Comparison of ENCODE assay signal across 11 cellular contexts in the genomic region with DNA sequence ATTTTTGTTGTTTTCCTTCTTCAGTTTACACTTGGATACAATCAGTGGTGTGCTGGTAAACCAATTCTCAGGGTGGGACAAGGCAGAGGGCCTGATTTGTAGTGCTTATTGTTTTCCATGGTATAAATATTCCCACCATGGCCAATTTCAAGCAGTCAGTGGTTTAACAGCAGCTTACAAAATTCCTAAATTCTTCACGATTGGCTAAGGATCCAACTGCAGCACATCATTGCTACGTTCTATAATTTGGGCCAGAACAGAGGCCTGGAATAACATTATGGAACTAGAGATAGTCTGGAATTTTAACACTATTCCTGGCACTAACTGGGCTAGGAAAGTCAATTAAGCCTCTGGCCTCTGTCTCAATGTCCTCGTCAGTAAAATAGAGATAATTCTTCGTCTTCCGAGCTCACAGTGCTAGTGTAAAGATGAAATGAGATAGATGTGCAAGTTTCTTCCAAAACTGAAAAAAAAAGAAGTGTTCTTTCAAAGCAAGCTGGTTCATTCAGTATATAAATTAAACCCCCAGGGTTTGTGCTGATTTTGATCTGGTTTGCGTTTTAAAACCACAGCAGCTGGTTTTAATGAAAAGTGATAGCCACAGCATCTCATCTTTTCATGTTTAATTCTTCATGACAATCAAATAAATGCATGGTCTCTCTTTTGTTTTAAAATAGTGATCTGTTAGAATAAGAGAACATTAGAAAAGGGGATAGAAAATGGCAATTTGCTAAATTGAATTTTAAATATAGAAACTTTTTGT.
"Had no signal": no experiment of that assay in that cellular context is flagged by ENCODE, and none has a peak within 500 bp of the region (broad histone marks: within the 10 kb centered on the region; RNA-seq: fewer than 3 reads in every experiment).

No MANE protein-coding gene starts in this region.

- H3K27ac Mint-ChIP-seq: stimulated activated naive CD8-positive, alpha-beta T cell treated with anti-CD3 and anti-CD28 coated beads, Interleukin-15, amount 100 ng/mL, for 72 hours had no signal

- H3K36me3 ChIP-seq: ascending aorta, esophagus muscularis mucosa, pancreas, thoracic aorta had no signal

- H3K9me3 ChIP-seq: ascending aorta, esophagus muscularis mucosa, pancreas, thoracic aorta had no signal

- H3K4me1 Mint-ChIP-seq: stimulated activated naive CD8-positive, alpha-beta T cell treated with anti-CD3 and anti-CD28 coated beads, Interleukin-15, amount 100 ng/mL, for 72 hours had no signal

- H3K4me3 Mint-ChIP-seq: activated T-cell treated with anti-CD3 and anti-CD28 coated beads, Interleukin-2, amount 50 U/mL, for 4 hours; stimulated activated naive CD8-positive, alpha-beta T cell treated with anti-CD3 and anti-CD28 coated beads, Interleukin-15, amount 100 ng/mL, for 72 hours had no signal

- DNase-seq: activated CD4-positive, alpha-beta T cell treated with anti-CD3 and anti-CD28 coated beads, Interleukin-2, amount 50 U/mL, for 4 hours; activated gamma-delta T cell treated with Interleukin-2 at 50 U/mL for 16 hours; activated T-cell treated with anti-CD3 and anti-CD28 coated beads, Interleukin-2, amount 50 U/mL, for 4 hours; pancreas; stimulated activated CD4-positive, alpha-beta T cell treated with anti-CD3 and anti-CD28 coated beads, Interleukin-15, amount 100 ng/mL, for 24 hours; stimulated activated CD4-positive, alpha-beta T cell treated with anti-CD3 and anti-CD28 coated beads, Interleukin-4, amount 100 ng/mL, for 24 hours; stimulated activated naive CD8-positive, alpha-beta T cell treated with anti-CD3 and anti-CD28 coated beads, Interleukin-15, amount 100 ng/mL, for 72 hours had no signal

- H3K27ac ChIP-seq: ascending aorta, esophagus muscularis mucosa, pancreas, thoracic aorta had no signal

- H3K27me3 ChIP-seq: ascending aorta, esophagus muscularis mucosa, pancreas had no signal

- H3K9me3 Mint-ChIP-seq: activated T-cell treated with anti-CD3 and anti-CD28 coated beads, Interleukin-2, amount 50 U/mL, for 4 hours; neural crest cell; stimulated activated naive CD8-positive, alpha-beta T cell treated with anti-CD3 and anti-CD28 coated beads, Interleukin-15, amount 100 ng/mL, for 72 hours had no signal

- H3K4me3 ChIP-seq: ascending aorta, esophagus muscularis mucosa, pancreas, thoracic aorta had no signal
